1 cellular context compared by ENCODE assay signal in the genomic region with DNA sequence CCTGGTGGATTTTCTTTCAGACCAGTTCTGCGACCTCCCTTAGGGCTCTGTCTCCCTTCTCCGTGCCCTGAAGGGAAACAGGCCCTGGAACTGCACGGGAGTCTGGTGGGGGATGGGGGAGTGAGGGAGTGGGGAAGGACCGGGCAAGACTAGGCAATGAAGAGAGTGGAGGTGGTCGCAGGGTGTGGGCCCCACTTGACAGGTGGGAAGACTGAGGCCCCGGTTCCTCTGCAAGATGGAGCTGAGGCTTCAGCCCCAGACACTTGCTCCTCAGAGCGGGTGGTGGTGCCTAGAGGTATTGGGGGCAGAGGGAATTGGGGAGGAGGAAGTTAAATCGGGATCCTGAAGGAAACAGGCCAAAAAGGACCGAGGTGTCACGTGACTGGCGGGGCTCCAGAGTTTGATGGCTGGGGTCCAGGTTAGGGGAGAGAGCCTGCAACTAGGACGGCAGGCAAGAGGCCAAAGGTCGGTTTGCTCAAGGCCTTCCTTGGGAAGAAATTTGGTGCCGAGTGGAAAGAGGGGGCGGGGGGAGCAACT.
TF ChIP-seq lines count a peak whose summit lies in the region.

No MANE protein-coding gene starts in this region.

TF ChIP-seq in HepG2, 621 proteins besides CTCF, POLR2A, EP300 and RAD21 (continued from another document):
- TF ChIP-seq, protein P1, sequence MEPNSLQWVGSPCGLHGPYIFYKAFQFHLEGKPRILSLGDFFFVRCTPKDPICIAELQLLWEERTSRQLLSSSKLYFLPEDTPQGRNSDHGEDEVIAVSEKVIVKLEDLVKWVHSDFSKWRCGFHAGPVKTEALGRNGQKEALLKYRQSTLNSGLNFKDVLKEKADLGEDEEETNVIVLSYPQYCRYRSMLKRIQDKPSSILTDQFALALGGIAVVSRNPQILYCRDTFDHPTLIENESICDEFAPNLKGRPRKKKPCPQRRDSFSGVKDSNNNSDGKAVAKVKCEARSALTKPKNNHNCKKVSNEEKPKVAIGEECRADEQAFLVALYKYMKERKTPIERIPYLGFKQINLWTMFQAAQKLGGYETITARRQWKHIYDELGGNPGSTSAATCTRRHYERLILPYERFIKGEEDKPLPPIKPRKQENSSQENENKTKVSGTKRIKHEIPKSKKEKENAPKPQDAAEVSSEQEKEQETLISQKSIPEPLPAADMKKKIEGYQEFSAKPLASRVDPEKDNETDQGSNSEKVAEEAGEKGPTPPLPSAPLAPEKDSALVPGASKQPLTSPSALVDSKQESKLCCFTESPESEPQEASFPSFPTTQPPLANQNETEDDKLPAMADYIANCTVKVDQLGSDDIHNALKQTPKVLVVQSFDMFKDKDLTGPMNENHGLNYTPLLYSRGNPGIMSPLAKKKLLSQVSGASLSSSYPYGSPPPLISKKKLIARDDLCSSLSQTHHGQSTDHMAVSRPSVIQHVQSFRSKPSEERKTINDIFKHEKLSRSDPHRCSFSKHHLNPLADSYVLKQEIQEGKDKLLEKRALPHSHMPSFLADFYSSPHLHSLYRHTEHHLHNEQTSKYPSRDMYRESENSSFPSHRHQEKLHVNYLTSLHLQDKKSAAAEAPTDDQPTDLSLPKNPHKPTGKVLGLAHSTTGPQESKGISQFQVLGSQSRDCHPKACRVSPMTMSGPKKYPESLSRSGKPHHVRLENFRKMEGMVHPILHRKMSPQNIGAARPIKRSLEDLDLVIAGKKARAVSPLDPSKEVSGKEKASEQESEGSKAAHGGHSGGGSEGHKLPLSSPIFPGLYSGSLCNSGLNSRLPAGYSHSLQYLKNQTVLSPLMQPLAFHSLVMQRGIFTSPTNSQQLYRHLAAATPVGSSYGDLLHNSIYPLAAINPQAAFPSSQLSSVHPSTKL (CRISPR knock-in tag; IDR thresholded peaks at IDR 0.05): peak; percentile 55
- no peak for TF ChIP-seq RARG (CRISPR knock-in tag; IDR thresholded peaks at IDR 0.05; ENCODE audit: low read depth)
- TF ChIP-seq, protein P2, sequence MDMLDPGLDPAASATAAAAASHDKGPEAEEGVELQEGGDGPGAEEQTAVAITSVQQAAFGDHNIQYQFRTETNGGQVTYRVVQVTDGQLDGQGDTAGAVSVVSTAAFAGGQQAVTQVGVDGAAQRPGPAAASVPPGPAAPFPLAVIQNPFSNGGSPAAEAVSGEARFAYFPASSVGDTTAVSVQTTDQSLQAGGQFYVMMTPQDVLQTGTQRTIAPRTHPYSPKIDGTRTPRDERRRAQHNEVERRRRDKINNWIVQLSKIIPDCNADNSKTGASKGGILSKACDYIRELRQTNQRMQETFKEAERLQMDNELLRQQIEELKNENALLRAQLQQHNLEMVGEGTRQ (IDR thresholded peaks at IDR 0.05; ENCODE audit: low read depth, low read length): peak; percentile 94
- TF ChIP-seq, protein P2 (CRISPR knock-in tag; IDR thresholded peaks at IDR 0.05; ENCODE audit: borderline replicate concordance): peak; percentile 92; the same call in 1 of the 2 replicates
- TF ChIP-seq ZNF564 (CRISPR knock-in tag; IDR thresholded peaks at IDR 0.05): 0 out of 2 replicates have a peak, but pooled peaks have one; percentile 12
- no peak for TF ChIP-seq HNRNPLL (IDR thresholded peaks at IDR 0.05; ENCODE audit: low read depth, low read length, poor library complexity, severe bottlenecking)
- 0 out of 2 replicates have a peak, but pooled peaks have one; percentile 31 for TF ChIP-seq ZNF224 (CRISPR knock-in tag; IDR thresholded peaks at IDR 0.05)
- TF ChIP-seq, protein P3, sequence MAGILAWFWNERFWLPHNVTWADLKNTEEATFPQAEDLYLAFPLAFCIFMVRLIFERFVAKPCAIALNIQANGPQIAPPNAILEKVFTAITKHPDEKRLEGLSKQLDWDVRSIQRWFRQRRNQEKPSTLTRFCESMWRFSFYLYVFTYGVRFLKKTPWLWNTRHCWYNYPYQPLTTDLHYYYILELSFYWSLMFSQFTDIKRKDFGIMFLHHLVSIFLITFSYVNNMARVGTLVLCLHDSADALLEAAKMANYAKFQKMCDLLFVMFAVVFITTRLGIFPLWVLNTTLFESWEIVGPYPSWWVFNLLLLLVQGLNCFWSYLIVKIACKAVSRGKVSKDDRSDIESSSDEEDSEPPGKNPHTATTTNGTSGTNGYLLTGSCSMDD (CRISPR knock-in tag; IDR thresholded peaks at IDR 0.05): no peak
- 0 out of 2 replicates have a peak, but pooled peaks have one; percentile 13 for TF ChIP-seq WIZ (CRISPR knock-in tag; IDR thresholded peaks at IDR 0.05)
- peak; percentile 45; the same call in 1 of the 2 replicates for TF ChIP-seq NCOR1 (IDR thresholded peaks at IDR 0.05; ENCODE audit: borderline replicate concordance, low read length)
- TF ChIP-seq ZNF124 (CRISPR knock-in tag; IDR thresholded peaks at IDR 0.05): 0 out of 2 replicates have a peak, but pooled peaks have one; percentile 2
- TF ChIP-seq, protein P4, sequence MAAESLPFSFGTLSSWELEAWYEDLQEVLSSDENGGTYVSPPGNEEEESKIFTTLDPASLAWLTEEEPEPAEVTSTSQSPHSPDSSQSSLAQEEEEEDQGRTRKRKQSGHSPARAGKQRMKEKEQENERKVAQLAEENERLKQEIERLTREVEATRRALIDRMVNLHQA (CRISPR knock-in tag; IDR thresholded peaks at IDR 0.05): no peak
- TF ChIP-seq GTF3A (CRISPR knock-in tag; conservative IDR thresholded peaks at IDR 0.05): peak; percentile 76; the same call in 1 of the 2 replicates
- no peak for TF ChIP-seq ATRX (CRISPR knock-in tag; IDR thresholded peaks at IDR 0.05; ENCODE audit: borderline replicate concordance)
- TF ChIP-seq, protein P5, sequence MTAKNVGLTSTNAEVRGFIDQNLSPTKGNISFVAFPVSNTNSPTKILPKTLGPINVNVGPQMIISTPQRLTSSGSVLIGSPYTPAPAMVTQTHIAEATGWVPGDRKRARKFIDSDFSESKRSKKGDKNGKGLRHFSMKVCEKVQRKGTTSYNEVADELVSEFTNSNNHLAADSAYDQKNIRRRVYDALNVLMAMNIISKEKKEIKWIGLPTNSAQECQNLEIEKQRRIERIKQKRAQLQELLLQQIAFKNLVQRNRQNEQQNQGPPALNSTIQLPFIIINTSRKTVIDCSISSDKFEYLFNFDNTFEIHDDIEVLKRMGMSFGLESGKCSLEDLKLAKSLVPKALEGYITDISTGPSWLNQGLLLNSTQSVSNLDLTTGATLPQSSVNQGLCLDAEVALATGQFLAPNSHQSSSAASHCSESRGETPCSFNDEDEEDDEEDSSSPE (CRISPR knock-in tag; IDR thresholded peaks at IDR 0.05): 0 out of 2 replicates have a peak, but pooled peaks have one; percentile 4
- TF ChIP-seq EEA1 (CRISPR knock-in tag; IDR thresholded peaks at IDR 0.05; ENCODE audit: borderline replicate concordance): no peak
- TF ChIP-seq, protein P6, sequence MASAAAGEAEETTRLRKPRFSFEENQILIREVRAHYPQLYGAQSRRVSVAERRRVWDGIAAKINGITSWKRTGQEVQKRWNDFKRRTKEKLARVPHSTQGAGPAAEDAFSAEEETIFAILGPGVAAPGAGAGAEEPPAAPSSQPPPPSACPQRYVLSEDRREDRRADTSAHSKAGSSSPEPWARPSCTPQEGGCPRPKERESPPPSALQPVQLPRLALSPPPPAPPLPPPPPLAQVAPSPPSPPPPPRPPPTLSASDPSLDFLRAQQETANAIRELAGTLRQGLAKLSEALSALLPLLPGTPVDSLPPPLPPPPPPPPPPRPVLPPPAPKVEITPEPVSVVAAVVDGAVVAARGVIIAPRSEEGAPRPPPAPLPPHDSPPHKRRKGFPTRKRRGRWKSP (CRISPR knock-in tag; IDR thresholded peaks at IDR 0.05): no peak
- TF ChIP-seq ASH2L (IDR thresholded peaks at IDR 0.05; ENCODE audit: insufficient read length, low read depth, low read length): peak; percentile 38
- TF ChIP-seq HNF4A (CRISPR knock-in tag; IDR thresholded peaks at IDR 0.05): peak; percentile 80
- peak; percentile 96 for TF ChIP-seq ZNF629 (CRISPR knock-in tag; conservative IDR thresholded peaks at IDR 0.05)
- TF ChIP-seq, protein P7, sequence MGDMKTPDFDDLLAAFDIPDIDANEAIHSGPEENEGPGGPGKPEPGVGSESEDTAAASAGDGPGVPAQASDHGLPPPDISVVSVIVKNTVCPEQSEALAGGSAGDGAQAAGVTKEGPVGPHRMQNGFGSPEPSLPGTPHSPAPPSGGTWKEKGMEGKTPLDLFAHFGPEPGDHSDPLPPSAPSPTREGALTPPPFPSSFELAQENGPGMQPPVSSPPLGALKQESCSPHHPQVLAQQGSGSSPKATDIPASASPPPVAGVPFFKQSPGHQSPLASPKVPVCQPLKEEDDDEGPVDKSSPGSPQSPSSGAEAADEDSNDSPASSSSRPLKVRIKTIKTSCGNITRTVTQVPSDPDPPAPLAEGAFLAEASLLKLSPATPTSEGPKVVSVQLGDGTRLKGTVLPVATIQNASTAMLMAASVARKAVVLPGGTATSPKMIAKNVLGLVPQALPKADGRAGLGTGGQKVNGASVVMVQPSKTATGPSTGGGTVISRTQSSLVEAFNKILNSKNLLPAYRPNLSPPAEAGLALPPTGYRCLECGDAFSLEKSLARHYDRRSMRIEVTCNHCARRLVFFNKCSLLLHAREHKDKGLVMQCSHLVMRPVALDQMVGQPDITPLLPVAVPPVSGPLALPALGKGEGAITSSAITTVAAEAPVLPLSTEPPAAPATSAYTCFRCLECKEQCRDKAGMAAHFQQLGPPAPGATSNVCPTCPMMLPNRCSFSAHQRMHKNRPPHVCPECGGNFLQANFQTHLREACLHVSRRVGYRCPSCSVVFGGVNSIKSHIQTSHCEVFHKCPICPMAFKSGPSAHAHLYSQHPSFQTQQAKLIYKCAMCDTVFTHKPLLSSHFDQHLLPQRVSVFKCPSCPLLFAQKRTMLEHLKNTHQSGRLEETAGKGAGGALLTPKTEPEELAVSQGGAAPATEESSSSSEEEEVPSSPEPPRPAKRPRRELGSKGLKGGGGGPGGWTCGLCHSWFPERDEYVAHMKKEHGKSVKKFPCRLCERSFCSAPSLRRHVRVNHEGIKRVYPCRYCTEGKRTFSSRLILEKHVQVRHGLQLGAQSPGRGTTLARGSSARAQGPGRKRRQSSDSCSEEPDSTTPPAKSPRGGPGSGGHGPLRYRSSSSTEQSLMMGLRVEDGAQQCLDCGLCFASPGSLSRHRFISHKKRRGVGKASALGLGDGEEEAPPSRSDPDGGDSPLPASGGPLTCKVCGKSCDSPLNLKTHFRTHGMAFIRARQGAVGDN (CRISPR knock-in tag; IDR thresholded peaks at IDR 0.05): peak; percentile 35
- TF ChIP-seq SP2 (CRISPR knock-in tag; IDR thresholded peaks at IDR 0.05): peak; percentile 14; the same call in 1 of the 2 replicates
- 0 out of 2 replicates have a peak, but pooled peaks have one; percentile 37 for TF ChIP-seq ZNF777 (CRISPR knock-in tag; IDR thresholded peaks at IDR 0.05)
- TF ChIP-seq THAP11 (CRISPR knock-in tag; IDR thresholded peaks at IDR 0.05): peak; percentile 6; the same call in 1 of the 2 replicates
